In the genomic region with DNA sequence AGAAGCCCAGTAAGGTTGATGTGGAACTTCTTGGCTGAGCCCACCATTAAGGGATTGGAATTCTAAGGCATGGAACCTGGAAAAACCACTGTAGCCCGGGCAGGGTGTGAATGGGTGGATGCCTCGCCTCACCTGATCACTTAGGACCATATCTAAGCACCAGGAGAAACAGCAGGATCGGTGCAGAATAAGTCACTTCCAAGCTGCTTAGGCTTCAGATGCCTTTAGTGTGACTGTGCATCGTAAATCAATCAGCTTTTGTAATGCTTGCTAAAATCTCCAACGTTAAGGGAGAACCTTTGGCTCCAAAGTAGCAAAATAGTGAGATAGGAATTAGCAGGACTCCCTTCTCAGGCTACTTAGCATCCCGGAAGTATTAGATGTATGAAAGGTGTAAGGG, we compare ENCODE assay signal across 27 cellular contexts.
DNase-seq lines count a peak whose midpoint lies in the region; ATAC-seq and TF ChIP-seq lines count a peak whose summit lies in the region.
"Had no signal": no experiment of that assay in that cellular context is flagged by ENCODE, and none has a peak within 500 bp of the region (broad histone marks: within the 10 kb centered on the region; RNA-seq: fewer than 3 reads in every experiment).

No MANE protein-coding gene starts in this region.

- H3K27me3 ChIP-seq in neural progenitor cell = no peaks in the 10 kb centered on the region
- H3K27me3 ChIP-seq: esophagus squamous epithelium had no signal

- peaks cover 2% of the 10 kb centered on the region for H3K27me3 Mint-ChIP-seq in neural progenitor cell (ENCODE audit: insufficient read depth, low read depth)

- H3K9me3 Mint-ChIP-seq in neural progenitor cell = no peaks in the 10 kb centered on the region
- H3K9me3 Mint-ChIP-seq: activated CD4-positive, alpha-beta T cell treated with anti-CD3 and anti-CD28 coated beads, Interleukin-2, amount 10 ng/mL, durations not matched to agents 24 days and 14 days; activated T-cell treated with anti-CD3 and anti-CD28 coated beads, Interleukin-2, amount 50 U/mL, for 72 hours; dendritic cell treated with granulocyte-macrophage colony-stimulating factor and Interleukin-4, amounts not matched to agents 40 ng/mL and 50 ng/mL, for 4 days; naive thymus-derived CD8-positive, alpha-beta T cell had no signal

- H2AFZ ChIP-seq in neural progenitor cell (replicated peaks) = peak overlapping the region; percentile 34

- no peaks in the 10 kb centered on the region for H4K20me1 ChIP-seq in neural progenitor cell (ENCODE audit: low read depth)

- no peaks in the 10 kb centered on the region for H3K36me3 Mint-ChIP-seq in neural progenitor cell
- H3K36me3 Mint-ChIP-seq: naive thymus-derived CD8-positive, alpha-beta T cell had no signal

- no peak overlapping the region for H3K27ac ChIP-seq in neural progenitor cell
- H3K27ac ChIP-seq: esophagus squamous epithelium, WERI-Rb-1 had no signal

- ATAC-seq in HG03039 (IDR thresholded peaks at IDR 0.05; ENCODE audit: unreplicated experiment) = no peak
- ATAC-seq: activated T-cell treated with anti-CD3 and anti-CD28 coated beads, Interleukin-2, amount 50 U/mL, for 72 hours; left lobe of liver; naive thymus-derived CD8-positive, alpha-beta T cell; Right ventricle myocardium inferior had no signal

- H3K79me2 ChIP-seq in neural progenitor cell (ENCODE audit: low read depth) = no peaks in the 10 kb centered on the region

- H3K4me1 Mint-ChIP-seq in neural progenitor cell = no peaks in the 10 kb centered on the region
- H3K4me1 Mint-ChIP-seq: activated CD4-positive, alpha-beta T cell treated with anti-CD3 and anti-CD28 coated beads, Interleukin-2, amount 10 ng/mL, durations not matched to agents 24 days and 14 days; naive thymus-derived CD8-positive, alpha-beta T cell had no signal

- no peaks in the 10 kb centered on the region for H3K9me3 ChIP-seq in neural progenitor cell (ENCODE audit: low read depth)
- H3K9me3 ChIP-seq: esophagus squamous epithelium had no signal

- in situ Hi-C loops in GM13976 (cut with MboI; ENCODE audit: low sequenced_read_pairs, unreplicated experiment) = no loop called here

- no peaks in the 10 kb centered on the region for H3F3A ChIP-seq in neural progenitor cell (ENCODE audit: low read depth)

- no peak overlapping the region for H3K27ac Mint-ChIP-seq in neural progenitor cell
- H3K27ac Mint-ChIP-seq: activated CD4-positive, alpha-beta T cell treated with anti-CD3 and anti-CD28 coated beads, Interleukin-2, amount 10 ng/mL, durations not matched to agents 24 days and 14 days; activated T-cell treated with anti-CD3 and anti-CD28 coated beads, Interleukin-2, amount 50 U/mL, for 72 hours; dendritic cell treated with granulocyte-macrophage colony-stimulating factor and Interleukin-4, amounts not matched to agents 40 ng/mL and 50 ng/mL, for 4 days; naive thymus-derived CD8-positive, alpha-beta T cell had no signal

- DNase-seq in ELF-1 (ENCODE audit: low read depth, low spot score) (peak; percentile 8), RKO (ENCODE audit: low spot score) (peak; percentile 26), fibroblast of the aortic adventitia (ENCODE audit: low read depth) (peak; percentile 21), neural progenitor cell (ENCODE audit: low spot score) (no peak), GM13976 (ENCODE audit: low spot score) (no peak), NCI-H1092 (lab: John Stamatoyannopoulos, UW) (no peak)
- DNase-seq: activated CD4-positive, alpha-beta T cell treated with anti-CD3 and anti-CD28 coated beads, Interleukin-2, amount 10 ng/mL, durations not matched to agents 24 days and 14 days; activated naive CD4-positive, alpha-beta T cell treated with anti-CD3 and anti-CD28 coated beads, Interleukin-2, amount 50 U/mL, for 16 hours; activated T-cell treated with anti-CD3 and anti-CD28 coated beads, Interleukin-2, amount 50 U/mL, for 72 hours; anterior cingulate cortex; C1 segment of cervical spinal cord; Calu3; central memory CD4-positive, alpha-beta T cell; esophagus squamous epithelium; glutamatergic neuron; midbrain; naive thymus-derived CD8-positive, alpha-beta T cell; NCI-H187 treated with DMSO at 0.1 percent for 48 hours; NCI-H748 treated with DMSO at 0.1 percent for 48 hours; small intestine; stimulated activated CD4-positive, alpha-beta T cell treated with anti-CD3 and anti-CD28 coated beads, Interleukin-1b, Interleukin-23, amount 100 ng/mL, for 48 hours; substantia nigra; WERI-Rb-1 had no signal

- no peaks in the 10 kb centered on the region for H3K4me1 ChIP-seq in neural progenitor cell
- H3K4me1 ChIP-seq: esophagus squamous epithelium had no signal

- no peak for TF ChIP-seq CTCF in fibroblast of the aortic adventitia (IDR thresholded peaks at IDR 0.05; ENCODE audit: insufficient read depth, low read length)
- no peak for TF ChIP-seq CTCF in neural progenitor cell (IDR thresholded peaks at IDR 0.05)
- no peak for TF ChIP-seq CTCF in GM13976 (IDR thresholded peaks at IDR 0.05; ENCODE audit: borderline replicate concordance, control extremely low read depth, extremely low read depth, insufficient read depth, missing control alignments)

- no peak overlapping the region for H3K4me3 ChIP-seq in fibroblast of the aortic adventitia (ENCODE audit: low read depth, low read length)
- no peak overlapping the region for H3K4me3 ChIP-seq in neural progenitor cell
- H3K4me3 ChIP-seq: esophagus squamous epithelium had no signal

- H3K9ac ChIP-seq in neural progenitor cell = no peak overlapping the region

- no peaks in the 10 kb centered on the region for H3K36me3 ChIP-seq in neural progenitor cell
- H3K36me3 ChIP-seq: esophagus squamous epithelium, WERI-Rb-1 had no signal

- H3K4me3 Mint-ChIP-seq in neural progenitor cell = no peak overlapping the region
- H3K4me3 Mint-ChIP-seq: activated CD4-positive, alpha-beta T cell treated with anti-CD3 and anti-CD28 coated beads, Interleukin-2, amount 10 ng/mL, durations not matched to agents 24 days and 14 days; activated T-cell treated with anti-CD3 and anti-CD28 coated beads, Interleukin-2, amount 50 U/mL, for 72 hours; dendritic cell treated with granulocyte-macrophage colony-stimulating factor and Interleukin-4, amounts not matched to agents 40 ng/mL and 50 ng/mL, for 4 days; naive thymus-derived CD8-positive, alpha-beta T cell had no signal

- no peak overlapping the region for H3K4me2 ChIP-seq in neural progenitor cell

Comparison
In these comparisons a context has a peak if more than half of its experiments do, and no peak if none do; other contexts are left out.
1. DNase-seq: peak in ELF-1 (single experiment), RKO (single experiment) and fibroblast of the aortic adventitia (single experiment); none in neural progenitor cell (single experiment), GM13976 (single experiment) and NCI-H1092 (single experiment).